ENCODE assay signal across 1 cellular context in genomic region chr17:77398274-77398673, GRCh38.
TF ChIP-seq lines count a peak whose summit lies in the region.

No MANE protein-coding gene starts in this region.

TF ChIP-seq in SK-N-SH treated with all-trans-retinoic acid at 6 μM for 48 hours, 23 proteins besides CTCF, POLR2A, EP300 and RAD21 (continued from another document):
- TF ChIP-seq, protein P1, sequence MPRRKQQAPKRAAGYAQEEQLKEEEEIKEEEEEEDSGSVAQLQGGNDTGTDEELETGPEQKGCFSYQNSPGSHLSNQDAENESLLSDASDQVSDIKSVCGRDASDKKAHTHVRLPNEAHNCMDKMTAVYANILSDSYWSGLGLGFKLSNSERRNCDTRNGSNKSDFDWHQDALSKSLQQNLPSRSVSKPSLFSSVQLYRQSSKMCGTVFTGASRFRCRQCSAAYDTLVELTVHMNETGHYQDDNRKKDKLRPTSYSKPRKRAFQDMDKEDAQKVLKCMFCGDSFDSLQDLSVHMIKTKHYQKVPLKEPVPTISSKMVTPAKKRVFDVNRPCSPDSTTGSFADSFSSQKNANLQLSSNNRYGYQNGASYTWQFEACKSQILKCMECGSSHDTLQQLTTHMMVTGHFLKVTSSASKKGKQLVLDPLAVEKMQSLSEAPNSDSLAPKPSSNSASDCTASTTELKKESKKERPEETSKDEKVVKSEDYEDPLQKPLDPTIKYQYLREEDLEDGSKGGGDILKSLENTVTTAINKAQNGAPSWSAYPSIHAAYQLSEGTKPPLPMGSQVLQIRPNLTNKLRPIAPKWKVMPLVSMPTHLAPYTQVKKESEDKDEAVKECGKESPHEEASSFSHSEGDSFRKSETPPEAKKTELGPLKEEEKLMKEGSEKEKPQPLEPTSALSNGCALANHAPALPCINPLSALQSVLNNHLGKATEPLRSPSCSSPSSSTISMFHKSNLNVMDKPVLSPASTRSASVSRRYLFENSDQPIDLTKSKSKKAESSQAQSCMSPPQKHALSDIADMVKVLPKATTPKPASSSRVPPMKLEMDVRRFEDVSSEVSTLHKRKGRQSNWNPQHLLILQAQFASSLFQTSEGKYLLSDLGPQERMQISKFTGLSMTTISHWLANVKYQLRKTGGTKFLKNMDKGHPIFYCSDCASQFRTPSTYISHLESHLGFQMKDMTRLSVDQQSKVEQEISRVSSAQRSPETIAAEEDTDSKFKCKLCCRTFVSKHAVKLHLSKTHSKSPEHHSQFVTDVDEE (CRISPR knock-in tag; IDR thresholded peaks at IDR 0.05), result no peak
- TF ChIP-seq, protein P2, sequence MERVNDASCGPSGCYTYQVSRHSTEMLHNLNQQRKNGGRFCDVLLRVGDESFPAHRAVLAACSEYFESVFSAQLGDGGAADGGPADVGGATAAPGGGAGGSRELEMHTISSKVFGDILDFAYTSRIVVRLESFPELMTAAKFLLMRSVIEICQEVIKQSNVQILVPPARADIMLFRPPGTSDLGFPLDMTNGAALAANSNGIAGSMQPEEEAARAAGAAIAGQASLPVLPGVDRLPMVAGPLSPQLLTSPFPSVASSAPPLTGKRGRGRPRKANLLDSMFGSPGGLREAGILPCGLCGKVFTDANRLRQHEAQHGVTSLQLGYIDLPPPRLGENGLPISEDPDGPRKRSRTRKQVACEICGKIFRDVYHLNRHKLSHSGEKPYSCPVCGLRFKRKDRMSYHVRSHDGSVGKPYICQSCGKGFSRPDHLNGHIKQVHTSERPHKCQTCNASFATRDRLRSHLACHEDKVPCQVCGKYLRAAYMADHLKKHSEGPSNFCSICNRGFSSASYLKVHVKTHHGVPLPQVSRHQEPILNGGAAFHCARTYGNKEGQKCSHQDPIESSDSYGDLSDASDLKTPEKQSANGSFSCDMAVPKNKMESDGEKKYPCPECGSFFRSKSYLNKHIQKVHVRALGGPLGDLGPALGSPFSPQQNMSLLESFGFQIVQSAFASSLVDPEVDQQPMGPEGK (CRISPR knock-in tag; IDR thresholded peaks at IDR 0.05; ENCODE audit: borderline replicate concordance), result no peak
